ENCODE assay signal across 9 cellular contexts in genomic region chr3:159263750-159264561, GRCh38.
DNase-seq lines count a peak whose midpoint lies in the region; ATAC-seq and TF ChIP-seq lines count a peak whose summit lies in the region.
"Had no signal": no experiment of that assay in that cellular context is flagged by ENCODE, and none has a peak within 500 bp of the region (broad histone marks: within the 10 kb centered on the region; RNA-seq: fewer than 3 reads in every experiment).

No MANE protein-coding gene starts in this region.

- H3K27ac Mint-ChIP-seq in endothelial cell (ENCODE audit: unreplicated experiment): no peak overlapping the region
- H3K27ac Mint-ChIP-seq: T-helper 1 cell treated with Interleukin-12 subunit alpha and Interleukin-12 subunit beta and Interleukin-4 antibody, amounts not matched to agents 30 μg/mL and 1 μg/mL, for 36 hours had no signal

- H3F3A ChIP-seq in neural cell (ENCODE audit: insufficient read depth, low read length, poor library complexity, severe bottlenecking): no peaks in the 10 kb centered on the region

- H3K27me3 ChIP-seq in neural cell (ENCODE audit: insufficient read depth, low read depth, low read length): no peaks in the 10 kb centered on the region

- TF ChIP-seq CTCF in endothelial cell (IDR thresholded peaks at IDR 0.05; ENCODE audit: unreplicated experiment) (peak; percentile 46), neural cell (IDR thresholded peaks at IDR 0.05; ENCODE audit: poor library complexity, severe bottlenecking) (peak; percentile 87)

- H3K27ac ChIP-seq in neural cell (ENCODE audit: low read length): no peak overlapping the region

- H3K4me3 Mint-ChIP-seq in endothelial cell (ENCODE audit: unreplicated experiment): no peak overlapping the region
- H3K4me3 Mint-ChIP-seq: T-helper 1 cell treated with Interleukin-12 subunit alpha and Interleukin-12 subunit beta and Interleukin-4 antibody, amounts not matched to agents 30 μg/mL and 1 μg/mL, for 36 hours had no signal

- no peaks in the 10 kb centered on the region for H3K9me2 ChIP-seq in neural cell (ENCODE audit: insufficient read depth, low read length)

- H3K4me2 ChIP-seq in neural cell (ENCODE audit: low read length): no peak overlapping the region

- H3K36me3 Mint-ChIP-seq in endothelial cell (ENCODE audit: low read depth, unreplicated experiment): no peaks in the 10 kb centered on the region

- DNase-seq in DMS53 (lab: John Stamatoyannopoulos, UW) (peak; percentile 68), HPDE6-E6E7 (ENCODE audit: extremely low spot score) (peak; percentile 32), OCI-M1 (lab: John Stamatoyannopoulos, UW) (peak; percentile 57), endothelial cell (ENCODE audit: low spot score) (peak; percentile 37), retina (no peak)

- no peaks in the 10 kb centered on the region for H3K9me3 Mint-ChIP-seq in endothelial cell (ENCODE audit: unreplicated experiment)
- H3K9me3 Mint-ChIP-seq: T-helper 1 cell treated with Interleukin-12 subunit alpha and Interleukin-12 subunit beta and Interleukin-4 antibody, amounts not matched to agents 30 μg/mL and 1 μg/mL, for 36 hours had no signal

- H3K9me3 ChIP-seq in neural cell (ENCODE audit: low read length): no peaks in the 10 kb centered on the region

- TF ChIP-seq RAD21 in neural cell (conservative IDR thresholded peaks at IDR 0.05): peak; percentile 91

- H2AFZ ChIP-seq in neural cell (ENCODE audit: low read depth, low read length): no peak overlapping the region

- H3K27me3 Mint-ChIP-seq in endothelial cell (ENCODE audit: unreplicated experiment): no peaks in the 10 kb centered on the region

- no peak for ATAC-seq in HG02938 (IDR thresholded peaks at IDR 0.05; ENCODE audit: unreplicated experiment)
- ATAC-seq in HG03520 (IDR thresholded peaks at IDR 0.05; ENCODE audit: unreplicated experiment): no peak

- H3K79me2 ChIP-seq in neural cell (replicated peaks; ENCODE audit: insufficient read depth, low read length): no peaks in the 10 kb centered on the region

- peaks cover 11% of the 10 kb centered on the region for H3K4me1 Mint-ChIP-seq in endothelial cell (ENCODE audit: unreplicated experiment)

- H4K20me1 ChIP-seq in neural cell (ENCODE audit: insufficient read depth): no peaks in the 10 kb centered on the region

- H3K36me3 ChIP-seq in neural cell (ENCODE audit: insufficient read depth, low read length): no peaks in the 10 kb centered on the region

- no peak overlapping the region for H3K4me3 ChIP-seq in neural cell (ENCODE audit: low read length)

- H3K9ac ChIP-seq in neural cell (ENCODE audit: low read length): no peak overlapping the region

- TF ChIP-seq EP300 in neural cell (conservative IDR thresholded peaks at IDR 0.05; ENCODE audit: poor library complexity, severe bottlenecking): no peak

TF ChIP-seq in neural cell, 6 proteins besides CTCF, POLR2A, EP300 and RAD21:
- TF ChIP-seq EZH2 (IDR thresholded peaks at IDR 0.05; ENCODE audit: borderline replicate concordance, insufficient read depth, low read length, poor library complexity, severe bottlenecking) (no peak), TAF1 (IDR thresholded peaks at IDR 0.05; ENCODE audit: low read depth) (no peak), SMC3 (conservative IDR thresholded peaks at IDR 0.05; ENCODE audit: poor library complexity) (peak; percentile 92)
